ENCODE assay signal across 10 cellular contexts in the genomic region with DNA sequence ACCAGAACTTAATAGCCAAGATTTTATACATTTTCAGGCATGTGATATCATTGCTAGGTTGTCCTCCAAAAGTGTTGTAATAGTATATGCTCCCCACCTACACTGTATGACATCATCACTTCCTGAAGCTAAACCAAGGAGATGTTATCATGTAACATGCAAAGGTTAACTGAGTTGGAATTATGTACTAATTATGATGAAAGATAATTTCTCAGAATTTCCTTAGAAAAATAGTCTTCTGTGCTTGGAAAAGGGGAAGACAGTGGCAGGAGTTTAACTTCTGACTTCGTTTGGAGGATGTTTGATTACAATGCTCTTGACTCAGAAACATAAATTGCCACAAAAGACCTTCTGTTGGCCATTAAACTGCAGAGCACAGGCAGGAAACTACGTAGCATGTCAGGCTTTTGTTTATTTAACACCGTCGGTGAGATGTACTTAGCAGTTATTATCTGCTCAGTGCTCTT.
A peak's percentile ranks its signal among the peaks of the same experiment; 100 is the strongest.
DNase-seq lines count a peak whose midpoint lies in the region; ATAC-seq, FAIRE-seq and TF ChIP-seq lines count a peak whose summit lies in the region.
"Had no signal": no experiment of that assay in that cellular context is flagged by ENCODE, and none has a peak within 500 bp of the region (broad histone marks: within the 10 kb centered on the region; RNA-seq: fewer than 3 reads in every experiment).

No MANE protein-coding gene starts in this region.

- peak; percentile 39 for ATAC-seq in T-helper 17 cell
- ATAC-seq in GM21717 (IDR thresholded peaks at IDR 0.05; ENCODE audit: unreplicated experiment) = no peak

- DNase-seq in H4 (ENCODE audit: low spot score) = peak; percentile 83
- DNase-seq in T-helper 17 cell = no peak
- peak; percentile 93 for DNase-seq in iris pigment epithelial cell (ENCODE audit: low read depth)
- no peak for DNase-seq in GM12892 (ENCODE audit: insufficient read length)
- no peak for DNase-seq in NCI-H446 treated with DMSO at 0.1 percent for 48 hours (lab: John Stamatoyannopoulos, UW)
- no peak for DNase-seq in NCI-H1092 treated with DMSO at 0.1 percent for 48 hours (lab: John Stamatoyannopoulos, UW)
- DNase-seq: NCI-H526 treated with DMSO at 0.1 percent for 48 hours; stimulated activated CD4-positive, alpha-beta T cell treated with anti-CD3 and anti-CD28 coated beads, Interleukin-4, amount 100 ng/mL, for 1 hour had no signal

- no peak overlapping the region for H3K27ac Mint-ChIP-seq in T-helper 17 cell

- no peaks in the 10 kb centered on the region for H3K4me1 Mint-ChIP-seq in T-helper 17 cell

- H3K9ac ChIP-seq in BLaER1 treated with 17β-estradiol and CSF1 and Interleukin-3, amounts not matched to agents 10 nM and 100 nM = no peak overlapping the region

- H3K27me3 ChIP-seq in BLaER1 treated with 17β-estradiol and CSF1 and Interleukin-3, amounts not matched to agents 10 nM and 100 nM = no peaks in the 10 kb centered on the region

- no peaks in the 10 kb centered on the region for H4K20me1 ChIP-seq in BLaER1 treated with 17β-estradiol and CSF1 and Interleukin-3, amounts not matched to agents 10 nM and 100 nM

- no peak overlapping the region for H3K4me3 Mint-ChIP-seq in T-helper 17 cell

- no peaks in the 10 kb centered on the region for H3K36me3 ChIP-seq in BLaER1 treated with 17β-estradiol and CSF1 and Interleukin-3, amounts not matched to agents 10 nM and 100 nM

- no peak for FAIRE-seq in GM12892 (lab: Jason Lieb, UNC)

- H3K4me1 ChIP-seq in BLaER1 treated with 17β-estradiol and CSF1 and Interleukin-3, amounts not matched to agents 10 nM and 100 nM = peaks cover 8 to 31% (median 25%) of the 10 kb centered on the region in 10 experiments

- no peak overlapping the region for H3K4me3 ChIP-seq in BLaER1 treated with 17β-estradiol and CSF1 and Interleukin-3, amounts not matched to agents 10 nM and 100 nM

- no peaks in the 10 kb centered on the region for H3K36me3 Mint-ChIP-seq in T-helper 17 cell (ENCODE audit: low read depth)

- H3K9me3 ChIP-seq in BLaER1 treated with 17β-estradiol and CSF1 and Interleukin-3, amounts not matched to agents 10 nM and 100 nM (replicated peaks in 1 of 11) = peaks cover 0 to 10% (median 4%) of the 10 kb centered on the region in 11 experiments; a peak in 10 of 22 replicates
- H3K9me3 ChIP-seq in T-helper 17 cell (ENCODE audit: control insufficient read depth, low read length, poor library complexity, severe bottlenecking) = no peaks in the 10 kb centered on the region

- H3K4me2 ChIP-seq in BLaER1 treated with 17β-estradiol and CSF1 and Interleukin-3, amounts not matched to agents 10 nM and 100 nM = peak overlapping the region in 6 of 11 experiments; percentile 17 to 52 (median 30); a peak in 7 of 22 replicates

- no peak overlapping the region for H3K27ac ChIP-seq in BLaER1 treated with 17β-estradiol and CSF1 and Interleukin-3, amounts not matched to agents 10 nM and 100 nM

- H3K27me3 Mint-ChIP-seq in T-helper 17 cell = no peaks in the 10 kb centered on the region

- no peak for TF ChIP-seq POLR2A in GM12892 (IDR thresholded peaks at IDR 0.05; ENCODE audit: low read depth, low read length)

Comparison
In these comparisons a context has a peak if more than half of its experiments do, and no peak if none do; other contexts are left out.
1. DNase-seq: peak in H4 (single experiment) and iris pigment epithelial cell (single experiment); none in T-helper 17 cell (0 of 3), GM12892 (single experiment), NCI-H446 treated with DMSO at 0.1 percent for 48 hours (single experiment) and NCI-H1092 treated with DMSO at 0.1 percent for 48 hours (single experiment).